Comparison of ENCODE assay signal across 12 cellular contexts in genomic region chr18:32760391-32760790, GRCh38. TPM values are rescaled to one million over a fixed set of nuclear protein-coding genes. Genes with fewer than 3 reads are reported as not detected.
DNase-seq lines count a peak whose midpoint lies in the region; ATAC-seq, FAIRE-seq and TF ChIP-seq lines count a peak whose summit lies in the region.
"Had no signal": no experiment of that assay in that cellular context is flagged by ENCODE, and none has a peak within 500 bp of the region (broad histone marks: within the 10 kb centered on the region; RNA-seq: fewer than 3 reads in every experiment).

No MANE protein-coding gene starts in this region.

- H3K9me3 ChIP-seq in transverse colon (no peaks in the 10 kb centered on the region), HepG2 (ENCODE audit: low read length) (no peaks in the 10 kb centered on the region)

- ATAC-seq in stimulated activated naive CD8-positive, alpha-beta T cell treated with anti-CD3 and anti-CD28 coated beads, Interleukin-15, Interleukin-2, amounts not matched to agents 100 U/mL and 50 U/mL, for 24 hours, result peak; percentile 52
- no peak for ATAC-seq in stimulated activated naive CD8-positive, alpha-beta T cell treated with anti-CD3 and anti-CD28 coated beads, Interleukin-15, amount 100 ng/mL, for 72 hours
- peak; percentile 93 for ATAC-seq in HG02870 (IDR thresholded peaks at IDR 0.05; ENCODE audit: unreplicated experiment)
- no peak for ATAC-seq in HepG2

- H3K4me1 ChIP-seq in transverse colon, result no peaks in the 10 kb centered on the region
- H3K4me1 ChIP-seq in HepG2 (ENCODE audit: insufficient read depth, low read length), result peaks cover 65% of the 10 kb centered on the region

- TF ChIP-seq POLR2A in transverse colon (IDR thresholded peaks at IDR 0.05) (no peak), HepG2 (IDR thresholded peaks at IDR 0.05; ENCODE audit: insufficient read depth in 1 of 2, low read depth in 2 of 2, low read length in 2 of 2) (no peak)

- peak; percentile 16 for DNase-seq in stimulated activated naive CD8-positive, alpha-beta T cell treated with anti-CD3 and anti-CD28 coated beads, Interleukin-15, Interleukin-2, amounts not matched to agents 100 U/mL and 50 U/mL, for 24 hours
- DNase-seq in stimulated activated naive CD8-positive, alpha-beta T cell treated with anti-CD3 and anti-CD28 coated beads, Interleukin-15, amount 100 ng/mL, for 72 hours, result no peak
- DNase-seq in NAMALWA (ENCODE audit: low spot score) (peak; percentile 96), transverse colon (peak; percentile 39), SW480 (ENCODE audit: low spot score) (no peak), HepG2 (ENCODE audit: low spot score) (no peak)
- no peak for DNase-seq in activated T-helper 1 cell treated with anti-CD3 and anti-CD28 coated beads, Interleukin-12 subunit alpha, Interleukin-12 subunit beta, Interleukin-2, Interleukin-4 antibody, amounts not matched to agents 30 ng/mL and 10 ng/mL and 1 ng/mL, durations not matched to agents 14 hours and 24 hours and 36 hours (ENCODE audit: low spot score)
- DNase-seq: dorsolateral prefrontal cortex; GM23248; stimulated activated CD4-positive, alpha-beta T cell treated with anti-CD3 and anti-CD28 coated beads, Interleukin-15, amount 100 ng/mL, for 24 hours had no signal

- 34 to 62% methylated on average over 6 of the region's 6 CpGs for WGBS in transverse colon (ENCODE audit: low coverage in 1 of 2), 2 donors
- WGBS in HepG2 (ENCODE audit: low lambda C conversion rate), result 89% methylated on average over 6 of the region's 6 CpGs

- H3K27ac ChIP-seq in transverse colon, result no peak overlapping the region
- no peak overlapping the region for H3K27ac ChIP-seq in HepG2 (ENCODE audit: extremely low read length, insufficient read depth, low read length)
- H3K27ac ChIP-seq: dorsolateral prefrontal cortex, GM23248 had no signal

- H3K9ac ChIP-seq in HepG2 (ENCODE audit: insufficient read depth, low read depth, low read length), result no peak overlapping the region
- H3K9ac ChIP-seq: GM23248 had no signal

- TF ChIP-seq EP300 in transverse colon (IDR thresholded peaks at IDR 0.05; ENCODE audit: low read depth), result no peak
- TF ChIP-seq EP300 in HepG2 (IDR thresholded peaks at IDR 0.05; ENCODE audit: low read depth in 2 of 2, low read length in 2 of 2), result no peak
- no peak for TF ChIP-seq EP300 in HepG2 (CRISPR knock-in tag; IDR thresholded peaks at IDR 0.05; ENCODE audit: borderline replicate concordance)

- no peak overlapping the region for H3K4me3 ChIP-seq in transverse colon
- no peak overlapping the region for H3K4me3 ChIP-seq in HepG2 (replicated peaks in 1 of 3; ENCODE audit: insufficient read depth in 1 of 3, low read depth in 2 of 3, low read length in 3 of 3)
- H3K4me3 ChIP-seq: dorsolateral prefrontal cortex, GM23248, lung had no signal

- H2AFZ ChIP-seq in HepG2 (ENCODE audit: low read length), result no peak overlapping the region
- H2AFZ ChIP-seq: GM23248 had no signal

- no peak overlapping the region for H3K4me3 Mint-ChIP-seq in stimulated activated naive CD8-positive, alpha-beta T cell treated with anti-CD3 and anti-CD28 coated beads, Interleukin-15, amount 100 ng/mL, for 72 hours
- H3K4me3 Mint-ChIP-seq in activated T-helper 1 cell treated with anti-CD3 and anti-CD28 coated beads, Interleukin-12 subunit alpha, Interleukin-12 subunit beta, Interleukin-2, Interleukin-4 antibody, amounts not matched to agents 30 ng/mL and 10 ng/mL and 1 ng/mL, durations not matched to agents 14 hours and 24 hours and 36 hours, result no peak overlapping the region

- no peaks in the 10 kb centered on the region for H3K9me3 Mint-ChIP-seq in stimulated activated naive CD8-positive, alpha-beta T cell treated with anti-CD3 and anti-CD28 coated beads, Interleukin-15, amount 100 ng/mL, for 72 hours
- no peaks in the 10 kb centered on the region for H3K9me3 Mint-ChIP-seq in activated T-helper 1 cell treated with anti-CD3 and anti-CD28 coated beads, Interleukin-12 subunit alpha, Interleukin-12 subunit beta, Interleukin-2, Interleukin-4 antibody, amounts not matched to agents 30 ng/mL and 10 ng/mL and 1 ng/mL, durations not matched to agents 14 hours and 24 hours and 36 hours

- H3K36me3 ChIP-seq in transverse colon (no peaks in the 10 kb centered on the region), HepG2 (replicated peaks in 1 of 2; ENCODE audit: control insufficient read depth in 1 of 2, insufficient read depth in 2 of 2, low read length in 2 of 2) (peaks cover 6 to 40% of the 10 kb centered on the region in 2 experiments; a peak in 4 of 5 replicates)

- no peak for FAIRE-seq in HepG2 (lab: Jason Lieb, UNC)

- intact Hi-C loops in transverse colon (cut with DNase I; ENCODE audit: low total_unique reads), result no loop called here
- intact Hi-C loops in activated T-helper 1 cell treated with anti-CD3 and anti-CD28 coated beads, Interleukin-12 subunit alpha, Interleukin-12 subunit beta, Interleukin-2, Interleukin-4 antibody, amounts not matched to agents 30 ng/mL and 10 ng/mL and 1 ng/mL, durations not matched to agents 14 hours and 24 hours and 36 hours (cut with micrococcal nuclease), result no loop called here
- intact Hi-C loops in HepG2 (cut with micrococcal nuclease; ENCODE audit: unreplicated experiment), result no loop called here

- in situ Hi-C loops in transverse colon (cut with MboI; ENCODE audit: low pct_ligation_motif_present in 1 of 4, low pct_unique_long_range_greater_than_20kb in 1 of 4, low sequenced_read_pairs in 3 of 4), result no loop called here
- in situ Hi-C loops in HepG2 (cut with HindIII; ENCODE audit: extremely low pct_ligation_motif_present, low pct_unique_long_range_greater_than_20kb), result no loop called here

- TF ChIP-seq RAD21 in HepG2 (CRISPR knock-in tag; IDR thresholded peaks at IDR 0.05), result no peak

- H3K4me2 ChIP-seq in HepG2 (ENCODE audit: low read depth, low read length), result no peak overlapping the region

- no peak overlapping the region for H3K27ac Mint-ChIP-seq in stimulated activated naive CD8-positive, alpha-beta T cell treated with anti-CD3 and anti-CD28 coated beads, Interleukin-15, amount 100 ng/mL, for 72 hours
- no peak overlapping the region for H3K27ac Mint-ChIP-seq in activated T-helper 1 cell treated with anti-CD3 and anti-CD28 coated beads, Interleukin-12 subunit alpha, Interleukin-12 subunit beta, Interleukin-2, Interleukin-4 antibody, amounts not matched to agents 30 ng/mL and 10 ng/mL and 1 ng/mL, durations not matched to agents 14 hours and 24 hours and 36 hours

- CTCF ChIA-PET in HepG2 (lab: Yijun Ruan, JAX; ENCODE audit: low intra/inter-chr PET ratio, low total read pairs), result no interaction called here

- H3K27me3 ChIP-seq in transverse colon (no peaks in the 10 kb centered on the region), HepG2 (ENCODE audit: control insufficient read depth in 1 of 2, insufficient read depth in 2 of 2, low read length in 2 of 2) (no peaks in the 10 kb centered on the region)

- H4K20me1 ChIP-seq in HepG2 (ENCODE audit: insufficient read depth, low read length), result 0 out of 2 replicates have a peak, but pooled peaks cover 3% of the 10 kb centered on the region

- POLR2A ChIA-PET in HepG2 (lab: Yijun Ruan, JAX), result interaction anchor here (0.8 kb wide), 1 partner anchor 9 kb away, joined by 4 read pairs; no protein-coding TSS in a partner anchor

- H3K36me3 Mint-ChIP-seq in activated T-helper 1 cell treated with anti-CD3 and anti-CD28 coated beads, Interleukin-12 subunit alpha, Interleukin-12 subunit beta, Interleukin-2, Interleukin-4 antibody, amounts not matched to agents 30 ng/mL and 10 ng/mL and 1 ng/mL, durations not matched to agents 14 hours and 24 hours and 36 hours (ENCODE audit: low read depth), result no peaks in the 10 kb centered on the region

- no peaks in the 10 kb centered on the region for H3K4me1 Mint-ChIP-seq in stimulated activated naive CD8-positive, alpha-beta T cell treated with anti-CD3 and anti-CD28 coated beads, Interleukin-15, amount 100 ng/mL, for 72 hours
- no peaks in the 10 kb centered on the region for H3K4me1 Mint-ChIP-seq in activated T-helper 1 cell treated with anti-CD3 and anti-CD28 coated beads, Interleukin-12 subunit alpha, Interleukin-12 subunit beta, Interleukin-2, Interleukin-4 antibody, amounts not matched to agents 30 ng/mL and 10 ng/mL and 1 ng/mL, durations not matched to agents 14 hours and 24 hours and 36 hours (ENCODE audit: low read depth)

- no peaks in the 10 kb centered on the region for H3K27me3 Mint-ChIP-seq in stimulated activated naive CD8-positive, alpha-beta T cell treated with anti-CD3 and anti-CD28 coated beads, Interleukin-15, amount 100 ng/mL, for 72 hours
- H3K27me3 Mint-ChIP-seq in activated T-helper 1 cell treated with anti-CD3 and anti-CD28 coated beads, Interleukin-12 subunit alpha, Interleukin-12 subunit beta, Interleukin-2, Interleukin-4 antibody, amounts not matched to agents 30 ng/mL and 10 ng/mL and 1 ng/mL, durations not matched to agents 14 hours and 24 hours and 36 hours (ENCODE audit: insufficient read depth), result peaks cover 2% of the 10 kb centered on the region

- no TSS peak for BruUV-seq in HepG2 (replicated peaks; lab: Mats Ljungman, UMichigan)

- TF ChIP-seq CTCF in transverse colon (IDR thresholded peaks at IDR 0.05) (no peak), HepG2 (CRISPR knock-in tag; IDR thresholded peaks at IDR 0.05) (no peak)

- peaks cover 100% of the 10 kb centered on the region for H3K79me2 ChIP-seq in HepG2 (ENCODE audit: insufficient read depth, low read length)

RNA-seq across cellular contexts. Expression of gene KLHL14, which starts 12.4 kb away (rescaled TPM):
- under 1 TPM in 3 of 4 donors, not detected in 1; 0.14 to 0.75 (median 0.64) TPM for total RNA-seq in transverse colon
- not detected in 2 replicates for total RNA-seq in activated T-helper 1 cell treated with anti-CD3 and anti-CD28 coated beads, Interleukin-12 subunit alpha, Interleukin-12 subunit beta, Interleukin-2, Interleukin-4 antibody, amounts not matched to agents 30 ng/mL and 10 ng/mL and 1 ng/mL, durations not matched to agents 14 hours and 24 hours and 36 hours
- total RNA-seq in HepG2 (2016; rRNA removed; fragmentation: Illumina TruSeq; extraction: Trizol), result 41.8 and 55.3 TPM in 2 replicates
- total RNA-seq in HepG2 (2016; cell fraction: cytosol; rRNA removed; fragmentation: Illumina TruSeq; extraction: Trizol; ENCODE audit: low read depth), result 4.2 and 4.5 TPM in 2 replicates
- 41.6 and 49.3 TPM in 2 replicates for total RNA-seq in HepG2 (2016; cell fraction: insoluble cytoplasmic fraction; rRNA removed; fragmentation: Illumina TruSeq; extraction: Trizol)
- total RNA-seq in HepG2 (2016; cell fraction: membrane; rRNA removed; fragmentation: Illumina TruSeq; extraction: Trizol), result 16.6 and 19.2 TPM in 2 replicates
- 59.9 and 65.4 TPM in 2 replicates for total RNA-seq in HepG2 (2016; cell fraction: nucleus; rRNA removed; fragmentation: Illumina TruSeq; extraction: Trizol)
- 14.5 and 16.0 TPM in 2 replicates for polyA plus RNA-seq in HepG2 (2011; rRNA removed)
- polyA plus RNA-seq in HepG2 (2011; cell fraction: cytosol; rRNA removed), result 8.1 and 12.2 TPM in 2 replicates
- polyA plus RNA-seq in HepG2 (2011; cell fraction: nucleus; rRNA removed), result 25.8 and 30.8 TPM in 2 replicates
- 19.2 and 24.1 TPM in 2 replicates for polyA plus RNA-seq in HepG2 (2012)
- polyA plus RNA-seq in HepG2 (2016; cell fraction: cytosol; fragmentation: Illumina TruSeq; extraction: Trizol; ENCODE audit: low read depth), result 1.3 and 1.6 TPM in 2 replicates
- polyA plus RNA-seq in HepG2 (2016; cell fraction: insoluble cytoplasmic fraction; fragmentation: Illumina TruSeq; extraction: Trizol; ENCODE audit: low read depth), result 42.4 and 43.4 TPM in 2 replicates
- polyA plus RNA-seq in HepG2 (2016; cell fraction: membrane; fragmentation: Illumina TruSeq; extraction: Trizol; ENCODE audit: low read depth), result 5.6 and 6.2 TPM in 2 replicates
- polyA plus RNA-seq in HepG2 (2016; cell fraction: nucleus; fragmentation: Illumina TruSeq; extraction: Trizol; ENCODE audit: insufficient read depth, low read depth), result 60.0 and 63.2 TPM in 2 replicates
- 122 TPM in 1 of 2 replicates, not detected in the other for polyA minus RNA-seq in HepG2 (2011; rRNA and poly(A)+ RNA removed; ENCODE audit: low replicate concordance)
- 19.7 and 21.2 TPM in 2 replicates for polyA minus RNA-seq in HepG2 (2011; cell fraction: cytosol; rRNA and poly(A)+ RNA removed)
- 72.0 and 78.8 TPM in 2 replicates for polyA minus RNA-seq in HepG2 (2011; cell fraction: nucleus; rRNA and poly(A)+ RNA removed)
- total RNA-seq: GM23248 had no signal
- polyA plus RNA-seq: GM23248 had no signal

Comparison
In these comparisons a context has a peak if more than half of its experiments do, and no peak if none do; other contexts are left out.
1. ATAC-seq: peak in stimulated activated naive CD8-positive, alpha-beta T cell treated with anti-CD3 and anti-CD28 coated beads, Interleukin-15, Interleukin-2, amounts not matched to agents 100 U/mL and 50 U/mL, for 24 hours (single experiment) and HG02870 (single experiment); none in stimulated activated naive CD8-positive, alpha-beta T cell treated with anti-CD3 and anti-CD28 coated beads, Interleukin-15, amount 100 ng/mL, for 72 hours (single experiment) and HepG2 (single experiment).
2. DNase-seq: peak in stimulated activated naive CD8-positive, alpha-beta T cell treated with anti-CD3 and anti-CD28 coated beads, Interleukin-15, Interleukin-2, amounts not matched to agents 100 U/mL and 50 U/mL, for 24 hours (single experiment), NAMALWA (single experiment) and transverse colon (single experiment); none in stimulated activated naive CD8-positive, alpha-beta T cell treated with anti-CD3 and anti-CD28 coated beads, Interleukin-15, amount 100 ng/mL, for 72 hours (0 of 2), SW480 (single experiment), activated T-helper 1 cell treated with anti-CD3 and anti-CD28 coated beads, Interleukin-12 subunit alpha, Interleukin-12 subunit beta, Interleukin-2, Interleukin-4 antibody, amounts not matched to agents 30 ng/mL and 10 ng/mL and 1 ng/mL, durations not matched to agents 14 hours and 24 hours and 36 hours (single experiment) and HepG2 (single experiment).